Comparison of ENCODE assay signal across 12 cellular contexts in the genomic region with DNA sequence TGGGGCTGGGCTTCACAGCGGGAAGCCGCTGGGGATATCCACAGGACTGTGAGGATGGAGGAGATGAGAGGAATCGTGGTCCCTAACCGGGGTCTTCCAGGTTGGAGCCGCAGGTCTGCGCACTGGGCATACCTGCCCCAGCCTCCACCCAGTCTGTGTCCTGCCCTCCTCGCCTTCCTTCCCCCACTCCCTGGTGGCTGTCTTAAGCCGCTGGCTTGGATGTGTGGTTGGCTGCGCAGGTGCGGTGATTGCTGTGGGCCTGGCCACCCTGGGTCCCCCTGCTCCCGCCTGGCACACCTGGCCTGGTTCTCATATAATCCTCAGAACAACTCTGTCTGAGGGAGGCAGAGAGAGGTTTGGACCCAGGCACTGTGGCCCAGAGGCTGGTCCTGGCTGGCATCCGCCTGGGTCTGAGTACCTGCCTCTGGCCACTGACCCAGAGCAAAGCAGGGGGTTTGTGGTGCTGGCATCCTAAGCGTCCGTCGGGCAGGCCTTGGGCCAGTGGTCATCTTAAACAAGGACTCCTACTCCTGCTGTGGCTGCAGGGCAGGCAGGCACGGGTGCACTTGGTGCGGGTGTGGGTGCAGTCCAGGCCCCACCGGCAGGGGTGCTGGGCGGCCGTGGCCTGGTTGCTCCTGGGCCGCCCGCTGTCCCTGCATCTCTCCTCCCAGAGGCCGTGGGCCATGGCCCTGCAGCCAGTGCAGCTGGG. TPM values are rescaled to one million over a fixed set of nuclear protein-coding genes. Genes with fewer than 3 reads are reported as not detected.
DNase-seq lines count a peak whose midpoint lies in the region; ATAC-seq and TF ChIP-seq lines count a peak whose summit lies in the region.
"Had no signal": no experiment of that assay in that cellular context is flagged by ENCODE, and none has a peak within 500 bp of the region (broad histone marks: within the 10 kb centered on the region; RNA-seq: fewer than 3 reads in every experiment).

No MANE protein-coding gene starts in this region.

- BruUV-seq in Caco-2 (replicated peaks; lab: Mats Ljungman, UMichigan) = no TSS peak

- no peaks in the 10 kb centered on the region for H3K27me3 Mint-ChIP-seq in Caco-2 (ENCODE audit: insufficient read depth, unreplicated experiment)
- H3K27me3 Mint-ChIP-seq: activated T-cell treated with anti-CD3 and anti-CD28 coated beads, Interleukin-2, amount 50 U/mL, for 24 hours had no signal

- H3K9ac ChIP-seq in skeletal muscle tissue (ENCODE audit: low read depth in 1 of 3, low read length in 3 of 3) = peak overlapping the region in 1 of 3 donors; percentile 57

- no peaks in the 10 kb centered on the region for H3K4me1 ChIP-seq in Caco-2
- peaks cover 14% of the 10 kb centered on the region for H3K4me1 ChIP-seq in hepatocyte (ENCODE audit: insufficient read depth)
- peaks cover 36 to 49% (median 43%) of the 10 kb centered on the region in 3 donors for H3K4me1 ChIP-seq in skeletal muscle tissue (ENCODE audit: control insufficient read depth in 3 of 3, insufficient read depth in 3 of 3, low read length in 3 of 3)

- no peak overlapping the region for H3K4me3 ChIP-seq in Caco-2 (ENCODE audit: low read depth, low read length)
- H3K4me3 ChIP-seq in WI38 (ENCODE audit: low read depth, low read length) = 0 out of 2 replicates have a peak overlapping the region, but pooled peaks have one; percentile 14
- H3K4me3 ChIP-seq in hepatocyte = no peak overlapping the region
- peak overlapping the region in 2 of 3 donors; percentile 14 to 35 for H3K4me3 ChIP-seq in skeletal muscle tissue (ENCODE audit: low read length in 3 of 3)

- intact Hi-C loops in Caco-2 (cut with micrococcal nuclease; ENCODE audit: unreplicated experiment) = no loop called here

- no peak overlapping the region for H3K4me3 Mint-ChIP-seq in Caco-2 (ENCODE audit: unreplicated experiment)
- H3K4me3 Mint-ChIP-seq: activated T-cell treated with anti-CD3 and anti-CD28 coated beads, Interleukin-2, amount 50 U/mL, for 24 hours; CD14-positive monocyte had no signal

- ATAC-seq in GM18858 (IDR thresholded peaks at IDR 0.05; ENCODE audit: unreplicated experiment) = no peak
- no peak for ATAC-seq in GM18520 (IDR thresholded peaks at IDR 0.05; ENCODE audit: unreplicated experiment)

- peaks cover 22% of the 10 kb centered on the region for H3K36me3 Mint-ChIP-seq in Caco-2 (ENCODE audit: insufficient read depth, unreplicated experiment)
- H3K36me3 Mint-ChIP-seq: CD14-positive monocyte had no signal

- POLR2A ChIA-PET in Caco-2 (lab: Charles Lee) = no interaction called here

- peaks cover 12% of the 10 kb centered on the region for H3K79me2 ChIP-seq in hepatocyte

- DNase-seq in Caco-2 (no peak), hepatocyte (ENCODE audit: low spot score) (no peak), NCI-H1436 treated with DMSO at 0.1 percent for 48 hours (lab: John Stamatoyannopoulos, UW) (no peak), DMS 273 treated with DMSO at 0.1 percent for 48 hours (lab: John Stamatoyannopoulos, UW) (no peak)
- DNase-seq: activated T-cell treated with anti-CD3 and anti-CD28 coated beads, Interleukin-2, amount 50 U/mL, for 24 hours; GF-D8; NCI-H187 had no signal

- H3K4me2 ChIP-seq in hepatocyte = peak overlapping the region; percentile 44

- no peak overlapping the region for H2AFZ ChIP-seq in hepatocyte

- no peaks in the 10 kb centered on the region for H3K9me2 ChIP-seq in hepatocyte (replicated peaks; ENCODE audit: insufficient read depth)

- CTCF ChIA-PET in Caco-2 (lab: Charles Lee) = no interaction called here

- 82% methylated on average over 19 of the region's 23 CpGs for WGBS in hepatocyte (ENCODE audit: low lambda C conversion rate, missing lambda C conversion rate)

- peak overlapping the region; percentile 50 for H3K27ac Mint-ChIP-seq in Caco-2 (ENCODE audit: unreplicated experiment)
- H3K27ac Mint-ChIP-seq: activated T-cell treated with anti-CD3 and anti-CD28 coated beads, Interleukin-2, amount 50 U/mL, for 24 hours had no signal

- H3K9me3 Mint-ChIP-seq in Caco-2 (ENCODE audit: unreplicated experiment) = no peaks in the 10 kb centered on the region
- H3K9me3 Mint-ChIP-seq: activated T-cell treated with anti-CD3 and anti-CD28 coated beads, Interleukin-2, amount 50 U/mL, for 24 hours had no signal

- peak overlapping the region; percentile 54 for H3K27ac ChIP-seq in hepatocyte
- peak overlapping the region; percentile 44 for H3K27ac ChIP-seq in skeletal muscle tissue (ENCODE audit: low read depth, low read length)

- H3K4me1 Mint-ChIP-seq in Caco-2 (ENCODE audit: low read depth, unreplicated experiment) = no peaks in the 10 kb centered on the region
- H3K4me1 Mint-ChIP-seq: CD14-positive monocyte had no signal

- H3K9me3 ChIP-seq in Caco-2 = no peaks in the 10 kb centered on the region
- no peaks in the 10 kb centered on the region for H3K9me3 ChIP-seq in hepatocyte (ENCODE audit: low read depth)
- H3K9me3 ChIP-seq in skeletal muscle tissue (ENCODE audit: control insufficient read depth in 3 of 3, low read length in 3 of 3) = no peaks in the 10 kb centered on the region

- no peaks in the 10 kb centered on the region for H3K27me3 ChIP-seq in Caco-2 (replicated peaks; ENCODE audit: control insufficient read depth, insufficient read depth, low read length)
- H3K27me3 ChIP-seq in hepatocyte = no peaks in the 10 kb centered on the region
- no peaks in the 10 kb centered on the region for H3K27me3 ChIP-seq in skeletal muscle tissue (ENCODE audit: control insufficient read depth in 3 of 3, insufficient read depth in 3 of 3, low read length in 3 of 3)

- peaks cover 21% of the 10 kb centered on the region for H4K20me1 ChIP-seq in hepatocyte (ENCODE audit: insufficient read depth, poor library complexity, severe bottlenecking)

- H3K36me3 ChIP-seq in Caco-2 (ENCODE audit: control insufficient read depth, insufficient read depth, low read length) (no peaks in the 10 kb centered on the region; the same call in 1 of the 2 replicates), hepatocyte (replicated peaks; ENCODE audit: insufficient read depth, low read depth) (no peaks in the 10 kb centered on the region), skeletal muscle tissue (ENCODE audit: control insufficient read depth in 3 of 3, insufficient read depth in 3 of 3, low read length in 3 of 3) (peaks cover 0 to 2% (median under 1%) of the 10 kb centered on the region in 3 donors)

- TF ChIP-seq CTCF in Caco-2 (IDR thresholded peaks at IDR 0.05; ENCODE audit: insufficient read depth in 1 of 2, low read depth in 1 of 2, low read length in 1 of 2, severe bottlenecking in 1 of 2, unreplicated experiment in 1 of 2) (no peak), WI38 (IDR thresholded peaks at IDR 0.05; ENCODE audit: low read depth, low read length) (no peak), hepatocyte (IDR thresholded peaks at IDR 0.05; ENCODE audit: poor library complexity) (no peak)

RNA-seq across cellular contexts. Expression of a gene that starts 18.7 kb away (rescaled TPM):
- 92.4 and 95.1 TPM in 2 replicates for total RNA-seq in Caco-2 (2022)
- total RNA-seq in hepatocyte = 30.1 and 35.1 TPM in 2 replicates
- 19.7 and 21.3 TPM in 2 replicates for polyA plus RNA-seq in hepatocyte
- total RNA-seq in skeletal muscle tissue = 17.7 TPM
- polyA plus RNA-seq: CD14-positive monocyte had no signal

Comparison
In these comparisons a context has a peak if more than half of its experiments do, and no peak if none do; other contexts are left out.
1. H3K4me3 ChIP-seq: peak in WI38 (single experiment) and skeletal muscle tissue (2 of 3); none in Caco-2 (single experiment) and hepatocyte (single experiment).